In the genomic region with DNA sequence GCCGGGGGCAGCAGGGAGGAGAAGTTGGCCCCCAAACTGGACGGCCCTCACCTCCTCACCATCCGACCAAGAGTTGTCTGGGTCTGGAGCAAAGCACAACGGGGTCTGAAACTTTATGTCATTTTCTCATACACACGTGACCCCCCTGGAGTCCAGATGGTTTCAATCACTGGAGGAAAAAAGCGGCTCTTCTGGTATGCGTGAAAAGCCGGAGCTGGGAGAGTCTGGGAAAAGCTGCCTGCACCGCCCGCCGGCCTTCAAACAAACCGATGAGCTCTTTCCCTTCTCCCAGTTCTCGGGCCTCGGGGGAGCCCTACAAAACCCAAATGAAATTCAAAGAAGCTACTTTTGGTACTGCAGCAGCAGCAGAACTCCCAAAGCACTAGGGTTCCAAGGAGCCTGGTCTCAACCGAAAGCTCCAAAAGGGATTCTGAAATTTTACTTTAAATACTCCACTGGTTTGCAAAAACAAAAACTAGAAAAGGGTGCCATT, we compare ENCODE assay signal across 1 cellular context.
A peak's percentile ranks its signal among the peaks of the same experiment; 100 is the strongest.
TF ChIP-seq lines count a peak whose summit lies in the region.

No MANE protein-coding gene starts in this region.

TF ChIP-seq in HepG2, 621 proteins besides CTCF, POLR2A, EP300 and RAD21:
- TF ChIP-seq, protein P1, sequence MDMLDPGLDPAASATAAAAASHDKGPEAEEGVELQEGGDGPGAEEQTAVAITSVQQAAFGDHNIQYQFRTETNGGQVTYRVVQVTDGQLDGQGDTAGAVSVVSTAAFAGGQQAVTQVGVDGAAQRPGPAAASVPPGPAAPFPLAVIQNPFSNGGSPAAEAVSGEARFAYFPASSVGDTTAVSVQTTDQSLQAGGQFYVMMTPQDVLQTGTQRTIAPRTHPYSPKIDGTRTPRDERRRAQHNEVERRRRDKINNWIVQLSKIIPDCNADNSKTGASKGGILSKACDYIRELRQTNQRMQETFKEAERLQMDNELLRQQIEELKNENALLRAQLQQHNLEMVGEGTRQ (IDR thresholded peaks at IDR 0.05; ENCODE audit: low read depth, low read length), result no peak
- TF ChIP-seq, protein P1 (CRISPR knock-in tag; IDR thresholded peaks at IDR 0.05; ENCODE audit: borderline replicate concordance), result peak; percentile 25; the same call in 1 of the 2 replicates
- TF ChIP-seq, protein P2, sequence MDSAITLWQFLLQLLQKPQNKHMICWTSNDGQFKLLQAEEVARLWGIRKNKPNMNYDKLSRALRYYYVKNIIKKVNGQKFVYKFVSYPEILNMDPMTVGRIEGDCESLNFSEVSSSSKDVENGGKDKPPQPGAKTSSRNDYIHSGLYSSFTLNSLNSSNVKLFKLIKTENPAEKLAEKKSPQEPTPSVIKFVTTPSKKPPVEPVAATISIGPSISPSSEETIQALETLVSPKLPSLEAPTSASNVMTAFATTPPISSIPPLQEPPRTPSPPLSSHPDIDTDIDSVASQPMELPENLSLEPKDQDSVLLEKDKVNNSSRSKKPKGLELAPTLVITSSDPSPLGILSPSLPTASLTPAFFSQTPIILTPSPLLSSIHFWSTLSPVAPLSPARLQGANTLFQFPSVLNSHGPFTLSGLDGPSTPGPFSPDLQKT (CRISPR knock-in tag; IDR thresholded peaks at IDR 0.05; ENCODE audit: borderline replicate concordance), result no peak
- TF ChIP-seq, protein P3, sequence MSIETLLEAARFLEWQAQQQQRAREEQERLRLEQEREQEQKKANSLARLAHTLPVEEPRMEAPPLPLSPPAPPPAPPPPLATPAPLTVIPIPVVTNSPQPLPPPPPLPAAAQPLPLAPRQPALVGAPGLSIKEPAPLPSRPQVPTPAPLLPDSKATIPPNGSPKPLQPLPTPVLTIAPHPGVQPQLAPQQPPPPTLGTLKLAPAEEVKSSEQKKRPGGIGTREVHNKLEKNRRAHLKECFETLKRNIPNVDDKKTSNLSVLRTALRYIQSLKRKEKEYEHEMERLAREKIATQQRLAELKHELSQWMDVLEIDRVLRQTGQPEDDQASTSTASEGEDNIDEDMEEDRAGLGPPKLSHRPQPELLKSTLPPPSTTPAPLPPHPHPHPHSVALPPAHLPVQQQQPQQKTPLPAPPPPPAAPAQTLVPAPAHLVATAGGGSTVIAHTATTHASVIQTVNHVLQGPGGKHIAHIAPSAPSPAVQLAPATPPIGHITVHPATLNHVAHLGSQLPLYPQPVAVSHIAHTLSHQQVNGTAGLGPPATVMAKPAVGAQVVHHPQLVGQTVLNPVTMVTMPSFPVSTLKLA (IDR thresholded peaks at IDR 0.05), result 0 out of 2 replicates have a peak, but pooled peaks have one; percentile 28
- TF ChIP-seq, protein P4, sequence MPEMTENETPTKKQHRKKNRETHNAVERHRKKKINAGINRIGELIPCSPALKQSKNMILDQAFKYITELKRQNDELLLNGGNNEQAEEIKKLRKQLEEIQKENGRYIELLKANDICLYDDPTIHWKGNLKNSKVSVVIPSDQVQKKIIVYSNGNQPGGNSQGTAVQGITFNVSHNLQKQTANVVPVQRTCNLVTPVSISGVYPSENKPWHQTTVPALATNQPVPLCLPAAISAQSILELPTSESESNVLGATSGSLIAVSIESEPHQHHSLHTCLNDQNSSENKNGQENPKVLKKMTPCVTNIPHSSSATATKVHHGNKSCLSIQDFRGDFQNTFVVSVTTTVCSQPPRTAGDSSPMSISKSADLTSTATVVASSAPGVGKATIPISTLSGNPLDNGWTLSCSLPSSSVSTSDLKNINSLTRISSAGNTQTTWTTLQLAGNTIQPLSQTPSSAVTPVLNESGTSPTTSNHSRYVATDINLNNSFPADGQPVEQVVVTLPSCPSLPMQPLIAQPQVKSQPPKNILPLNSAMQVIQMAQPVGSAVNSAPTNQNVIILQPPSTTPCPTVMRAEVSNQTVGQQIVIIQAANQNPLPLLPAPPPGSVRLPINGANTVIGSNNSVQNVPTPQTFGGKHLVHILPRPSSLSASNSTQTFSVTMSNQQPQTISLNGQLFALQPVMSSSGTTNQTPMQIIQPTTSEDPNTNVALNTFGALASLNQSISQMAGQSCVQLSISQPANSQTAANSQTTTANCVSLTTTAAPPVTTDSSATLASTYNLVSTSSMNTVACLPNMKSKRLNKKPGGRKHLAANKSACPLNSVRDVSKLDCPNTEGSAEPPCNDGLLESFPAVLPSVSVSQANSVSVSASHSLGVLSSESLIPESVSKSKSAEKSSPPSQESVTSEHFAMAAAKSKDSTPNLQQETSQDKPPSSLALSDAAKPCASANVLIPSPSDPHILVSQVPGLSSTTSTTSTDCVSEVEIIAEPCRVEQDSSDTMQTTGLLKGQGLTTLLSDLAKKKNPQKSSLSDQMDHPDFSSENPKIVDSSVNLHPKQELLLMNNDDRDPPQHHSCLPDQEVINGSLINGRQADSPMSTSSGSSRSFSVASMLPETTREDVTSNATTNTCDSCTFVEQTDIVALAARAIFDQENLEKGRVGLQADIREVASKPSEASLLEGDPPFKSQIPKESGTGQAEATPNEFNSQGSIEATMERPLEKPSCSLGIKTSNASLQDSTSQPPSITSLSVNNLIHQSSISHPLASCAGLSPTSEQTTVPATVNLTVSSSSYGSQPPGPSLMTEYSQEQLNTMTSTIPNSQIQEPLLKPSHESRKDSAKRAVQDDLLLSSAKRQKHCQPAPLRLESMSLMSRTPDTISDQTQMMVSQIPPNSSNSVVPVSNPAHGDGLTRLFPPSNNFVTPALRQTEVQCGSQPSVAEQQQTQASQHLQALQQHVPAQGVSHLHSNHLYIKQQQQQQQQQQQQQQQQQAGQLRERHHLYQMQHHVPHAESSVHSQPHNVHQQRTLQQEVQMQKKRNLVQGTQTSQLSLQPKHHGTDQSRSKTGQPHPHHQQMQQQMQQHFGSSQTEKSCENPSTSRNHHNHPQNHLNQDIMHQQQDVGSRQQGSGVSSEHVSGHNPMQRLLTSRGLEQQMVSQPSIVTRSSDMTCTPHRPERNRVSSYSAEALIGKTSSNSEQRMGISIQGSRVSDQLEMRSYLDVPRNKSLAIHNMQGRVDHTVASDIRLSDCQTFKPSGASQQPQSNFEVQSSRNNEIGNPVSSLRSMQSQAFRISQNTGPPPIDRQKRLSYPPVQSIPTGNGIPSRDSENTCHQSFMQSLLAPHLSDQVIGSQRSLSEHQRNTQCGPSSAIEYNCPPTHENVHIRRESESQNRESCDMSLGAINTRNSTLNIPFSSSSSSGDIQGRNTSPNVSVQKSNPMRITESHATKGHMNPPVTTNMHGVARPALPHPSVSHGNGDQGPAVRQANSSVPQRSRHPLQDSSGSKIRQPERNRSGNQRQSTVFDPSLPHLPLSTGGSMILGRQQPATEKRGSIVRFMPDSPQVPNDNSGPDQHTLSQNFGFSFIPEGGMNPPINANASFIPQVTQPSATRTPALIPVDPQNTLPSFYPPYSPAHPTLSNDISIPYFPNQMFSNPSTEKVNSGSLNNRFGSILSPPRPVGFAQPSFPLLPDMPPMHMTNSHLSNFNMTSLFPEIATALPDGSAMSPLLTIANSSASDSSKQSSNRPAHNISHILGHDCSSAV (CRISPR knock-in tag; IDR thresholded peaks at IDR 0.05; ENCODE audit: borderline replicate concordance), result no peak
- TF ChIP-seq, protein P5, sequence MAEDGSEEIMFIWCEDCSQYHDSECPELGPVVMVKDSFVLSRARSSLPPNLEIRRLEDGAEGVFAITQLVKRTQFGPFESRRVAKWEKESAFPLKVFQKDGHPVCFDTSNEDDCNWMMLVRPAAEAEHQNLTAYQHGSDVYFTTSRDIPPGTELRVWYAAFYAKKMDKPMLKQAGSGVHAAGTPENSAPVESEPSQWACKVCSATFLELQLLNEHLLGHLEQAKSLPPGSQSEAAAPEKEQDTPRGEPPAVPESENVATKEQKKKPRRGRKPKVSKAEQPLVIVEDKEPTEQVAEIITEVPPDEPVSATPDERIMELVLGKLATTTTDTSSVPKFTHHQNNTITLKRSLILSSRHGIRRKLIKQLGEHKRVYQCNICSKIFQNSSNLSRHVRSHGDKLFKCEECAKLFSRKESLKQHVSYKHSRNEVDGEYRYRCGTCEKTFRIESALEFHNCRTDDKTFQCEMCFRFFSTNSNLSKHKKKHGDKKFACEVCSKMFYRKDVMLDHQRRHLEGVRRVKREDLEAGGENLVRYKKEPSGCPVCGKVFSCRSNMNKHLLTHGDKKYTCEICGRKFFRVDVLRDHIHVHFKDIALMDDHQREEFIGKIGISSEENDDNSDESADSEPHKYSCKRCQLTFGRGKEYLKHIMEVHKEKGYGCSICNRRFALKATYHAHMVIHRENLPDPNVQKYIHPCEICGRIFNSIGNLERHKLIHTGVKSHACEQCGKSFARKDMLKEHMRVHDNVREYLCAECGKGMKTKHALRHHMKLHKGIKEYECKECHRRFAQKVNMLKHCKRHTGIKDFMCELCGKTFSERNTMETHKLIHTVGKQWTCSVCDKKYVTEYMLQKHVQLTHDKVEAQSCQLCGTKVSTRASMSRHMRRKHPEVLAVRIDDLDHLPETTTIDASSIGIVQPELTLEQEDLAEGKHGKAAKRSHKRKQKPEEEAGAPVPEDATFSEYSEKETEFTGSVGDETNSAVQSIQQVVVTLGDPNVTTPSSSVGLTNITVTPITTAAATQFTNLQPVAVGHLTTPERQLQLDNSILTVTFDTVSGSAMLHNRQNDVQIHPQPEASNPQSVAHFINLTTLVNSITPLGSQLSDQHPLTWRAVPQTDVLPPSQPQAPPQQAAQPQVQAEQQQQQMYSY (CRISPR knock-in tag; IDR thresholded peaks at IDR 0.05), result peak; percentile 93
